Comparison of ENCODE assay signal across 1 cellular context in the genomic region with DNA sequence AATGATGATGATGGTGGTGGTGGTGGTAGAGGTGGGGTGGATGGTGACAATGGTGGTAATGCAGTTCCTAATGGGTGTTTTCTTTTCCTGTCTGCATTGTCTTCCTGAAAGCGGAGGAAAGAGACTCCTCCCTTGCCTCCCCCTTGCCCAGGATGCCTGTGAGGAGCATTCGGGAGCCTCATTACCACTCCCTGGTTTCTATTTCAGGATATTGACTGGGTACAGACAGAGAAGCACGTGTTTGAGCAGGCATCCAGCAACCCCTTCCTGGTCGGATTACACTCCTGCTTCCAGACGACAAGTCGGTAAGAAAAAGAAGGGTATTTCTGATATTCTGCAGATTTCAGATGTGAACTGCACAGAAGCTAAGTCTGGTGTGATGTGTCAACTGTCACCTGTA.
TF ChIP-seq lines count a peak whose summit lies in the region.

No MANE protein-coding gene starts in this region.

TF ChIP-seq in H1, 55 proteins besides CTCF, POLR2A, EP300 and RAD21:
- TF ChIP-seq CEBPB (IDR thresholded peaks at IDR 0.05; ENCODE audit: low read depth, low read length) (no peak), ZNF274 (IDR thresholded peaks at IDR 0.05; ENCODE audit: borderline replicate concordance, extremely low read depth, low read length) (no peak), POU5F1 (IDR thresholded peaks at IDR 0.05; ENCODE audit: low read depth, low read length) (no peak), EZH2 (IDR thresholded peaks at IDR 0.05; ENCODE audit: low read depth, low read length, severe bottlenecking) (no peak), SP1 (IDR thresholded peaks at IDR 0.05; ENCODE audit: low read depth, low read length) (no peak), NRF1 (IDR thresholded peaks at IDR 0.05; ENCODE audit: low read depth, low read length) (no peak), SIX5 (IDR thresholded peaks at IDR 0.05; ENCODE audit: low read depth, low read length) (no peak), JUN (IDR thresholded peaks at IDR 0.05; ENCODE audit: low read depth, low read length) (no peak), BACH1 (IDR thresholded peaks at IDR 0.05; ENCODE audit: low read length) (no peak), CHD2 (IDR thresholded peaks at IDR 0.05; ENCODE audit: low read length) (no peak), KDM4A (IDR thresholded peaks at IDR 0.05; ENCODE audit: low read depth, low read length, severe bottlenecking) (no peak), SUZ12 (IDR thresholded peaks at IDR 0.05; ENCODE audit: low read length) (no peak), RNF2 (IDR thresholded peaks at IDR 0.05; ENCODE audit: borderline replicate concordance, low read depth, low read length, missing control alignments, poor library complexity, severe bottlenecking) (no peak), CREB1 (IDR thresholded peaks at IDR 0.05) (no peak), PHF8 (conservative IDR thresholded peaks at IDR 0.05; ENCODE audit: low read depth, low read length) (no peak)
- TF ChIP-seq, protein P1, sequence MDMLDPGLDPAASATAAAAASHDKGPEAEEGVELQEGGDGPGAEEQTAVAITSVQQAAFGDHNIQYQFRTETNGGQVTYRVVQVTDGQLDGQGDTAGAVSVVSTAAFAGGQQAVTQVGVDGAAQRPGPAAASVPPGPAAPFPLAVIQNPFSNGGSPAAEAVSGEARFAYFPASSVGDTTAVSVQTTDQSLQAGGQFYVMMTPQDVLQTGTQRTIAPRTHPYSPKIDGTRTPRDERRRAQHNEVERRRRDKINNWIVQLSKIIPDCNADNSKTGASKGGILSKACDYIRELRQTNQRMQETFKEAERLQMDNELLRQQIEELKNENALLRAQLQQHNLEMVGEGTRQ (IDR thresholded peaks at IDR 0.05; ENCODE audit: low read length), result no peak
- TF ChIP-seq, protein P2, sequence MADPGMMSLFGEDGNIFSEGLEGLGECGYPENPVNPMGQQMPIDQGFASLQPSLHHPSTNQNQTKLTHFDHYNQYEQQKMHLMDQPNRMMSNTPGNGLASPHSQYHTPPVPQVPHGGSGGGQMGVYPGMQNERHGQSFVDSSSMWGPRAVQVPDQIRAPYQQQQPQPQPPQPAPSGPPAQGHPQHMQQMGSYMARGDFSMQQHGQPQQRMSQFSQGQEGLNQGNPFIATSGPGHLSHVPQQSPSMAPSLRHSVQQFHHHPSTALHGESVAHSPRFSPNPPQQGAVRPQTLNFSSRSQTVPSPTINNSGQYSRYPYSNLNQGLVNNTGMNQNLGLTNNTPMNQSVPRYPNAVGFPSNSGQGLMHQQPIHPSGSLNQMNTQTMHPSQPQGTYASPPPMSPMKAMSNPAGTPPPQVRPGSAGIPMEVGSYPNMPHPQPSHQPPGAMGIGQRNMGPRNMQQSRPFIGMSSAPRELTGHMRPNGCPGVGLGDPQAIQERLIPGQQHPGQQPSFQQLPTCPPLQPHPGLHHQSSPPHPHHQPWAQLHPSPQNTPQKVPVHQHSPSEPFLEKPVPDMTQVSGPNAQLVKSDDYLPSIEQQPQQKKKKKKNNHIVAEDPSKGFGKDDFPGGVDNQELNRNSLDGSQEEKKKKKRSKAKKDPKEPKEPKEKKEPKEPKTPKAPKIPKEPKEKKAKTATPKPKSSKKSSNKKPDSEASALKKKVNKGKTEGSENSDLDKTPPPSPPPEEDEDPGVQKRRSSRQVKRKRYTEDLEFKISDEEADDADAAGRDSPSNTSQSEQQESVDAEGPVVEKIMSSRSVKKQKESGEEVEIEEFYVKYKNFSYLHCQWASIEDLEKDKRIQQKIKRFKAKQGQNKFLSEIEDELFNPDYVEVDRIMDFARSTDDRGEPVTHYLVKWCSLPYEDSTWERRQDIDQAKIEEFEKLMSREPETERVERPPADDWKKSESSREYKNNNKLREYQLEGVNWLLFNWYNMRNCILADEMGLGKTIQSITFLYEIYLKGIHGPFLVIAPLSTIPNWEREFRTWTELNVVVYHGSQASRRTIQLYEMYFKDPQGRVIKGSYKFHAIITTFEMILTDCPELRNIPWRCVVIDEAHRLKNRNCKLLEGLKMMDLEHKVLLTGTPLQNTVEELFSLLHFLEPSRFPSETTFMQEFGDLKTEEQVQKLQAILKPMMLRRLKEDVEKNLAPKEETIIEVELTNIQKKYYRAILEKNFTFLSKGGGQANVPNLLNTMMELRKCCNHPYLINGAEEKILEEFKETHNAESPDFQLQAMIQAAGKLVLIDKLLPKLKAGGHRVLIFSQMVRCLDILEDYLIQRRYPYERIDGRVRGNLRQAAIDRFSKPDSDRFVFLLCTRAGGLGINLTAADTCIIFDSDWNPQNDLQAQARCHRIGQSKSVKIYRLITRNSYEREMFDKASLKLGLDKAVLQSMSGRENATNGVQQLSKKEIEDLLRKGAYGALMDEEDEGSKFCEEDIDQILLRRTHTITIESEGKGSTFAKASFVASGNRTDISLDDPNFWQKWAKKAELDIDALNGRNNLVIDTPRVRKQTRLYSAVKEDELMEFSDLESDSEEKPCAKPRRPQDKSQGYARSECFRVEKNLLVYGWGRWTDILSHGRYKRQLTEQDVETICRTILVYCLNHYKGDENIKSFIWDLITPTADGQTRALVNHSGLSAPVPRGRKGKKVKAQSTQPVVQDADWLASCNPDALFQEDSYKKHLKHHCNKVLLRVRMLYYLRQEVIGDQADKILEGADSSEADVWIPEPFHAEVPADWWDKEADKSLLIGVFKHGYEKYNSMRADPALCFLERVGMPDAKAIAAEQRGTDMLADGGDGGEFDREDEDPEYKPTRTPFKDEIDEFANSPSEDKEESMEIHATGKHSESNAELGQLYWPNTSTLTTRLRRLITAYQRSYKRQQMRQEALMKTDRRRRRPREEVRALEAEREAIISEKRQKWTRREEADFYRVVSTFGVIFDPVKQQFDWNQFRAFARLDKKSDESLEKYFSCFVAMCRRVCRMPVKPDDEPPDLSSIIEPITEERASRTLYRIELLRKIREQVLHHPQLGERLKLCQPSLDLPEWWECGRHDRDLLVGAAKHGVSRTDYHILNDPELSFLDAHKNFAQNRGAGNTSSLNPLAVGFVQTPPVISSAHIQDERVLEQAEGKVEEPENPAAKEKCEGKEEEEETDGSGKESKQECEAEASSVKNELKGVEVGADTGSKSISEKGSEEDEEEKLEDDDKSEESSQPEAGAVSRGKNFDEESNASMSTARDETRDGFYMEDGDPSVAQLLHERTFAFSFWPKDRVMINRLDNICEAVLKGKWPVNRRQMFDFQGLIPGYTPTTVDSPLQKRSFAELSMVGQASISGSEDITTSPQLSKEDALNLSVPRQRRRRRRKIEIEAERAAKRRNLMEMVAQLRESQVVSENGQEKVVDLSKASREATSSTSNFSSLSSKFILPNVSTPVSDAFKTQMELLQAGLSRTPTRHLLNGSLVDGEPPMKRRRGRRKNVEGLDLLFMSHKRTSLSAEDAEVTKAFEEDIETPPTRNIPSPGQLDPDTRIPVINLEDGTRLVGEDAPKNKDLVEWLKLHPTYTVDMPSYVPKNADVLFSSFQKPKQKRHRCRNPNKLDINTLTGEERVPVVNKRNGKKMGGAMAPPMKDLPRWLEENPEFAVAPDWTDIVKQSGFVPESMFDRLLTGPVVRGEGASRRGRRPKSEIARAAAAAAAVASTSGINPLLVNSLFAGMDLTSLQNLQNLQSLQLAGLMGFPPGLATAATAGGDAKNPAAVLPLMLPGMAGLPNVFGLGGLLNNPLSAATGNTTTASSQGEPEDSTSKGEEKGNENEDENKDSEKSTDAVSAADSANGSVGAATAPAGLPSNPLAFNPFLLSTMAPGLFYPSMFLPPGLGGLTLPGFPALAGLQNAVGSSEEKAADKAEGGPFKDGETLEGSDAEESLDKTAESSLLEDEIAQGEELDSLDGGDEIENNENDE (IDR thresholded peaks at IDR 0.05; ENCODE audit: insufficient replicate concordance, low read length), result no peak
